In the genomic region with DNA sequence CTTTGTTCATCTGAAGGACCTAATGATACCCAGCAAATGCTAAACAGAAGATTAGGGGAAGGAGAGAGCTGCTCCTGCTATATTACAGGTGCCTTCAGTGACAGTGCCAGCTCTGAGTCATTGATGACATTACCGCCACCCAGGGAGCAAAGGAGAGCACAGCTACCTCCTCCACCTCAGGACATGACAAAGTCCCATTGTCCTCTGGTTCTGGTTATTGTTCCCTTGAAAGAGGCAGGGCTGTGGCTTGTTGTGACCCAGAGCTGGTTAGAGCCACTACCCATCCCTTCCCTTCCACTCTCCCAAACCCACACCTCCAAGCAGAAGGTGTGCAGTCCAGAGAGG, we compare ENCODE assay signal across 18 cellular contexts.
A peak's percentile ranks its signal among the peaks of the same experiment; 100 is the strongest.
DNase-seq lines count a peak whose midpoint lies in the region; ATAC-seq, FAIRE-seq and TF ChIP-seq lines count a peak whose summit lies in the region.
"Had no signal": no experiment of that assay in that cellular context is flagged by ENCODE, and none has a peak within 500 bp of the region (broad histone marks: within the 10 kb centered on the region; RNA-seq: fewer than 3 reads in every experiment).

No MANE protein-coding gene starts in this region.

- H3K4me1 Mint-ChIP-seq in activated naive CD4-positive, alpha-beta T cell treated with anti-CD3 and anti-CD28 coated beads for 36 hours (ENCODE audit: low read depth): no peaks in the 10 kb centered on the region
- H3K4me1 Mint-ChIP-seq: memory B cell had no signal

- H3K4me3 ChIP-seq in K562: no peak overlapping the region
- H3K4me3 ChIP-seq in pancreas: no peak overlapping the region
- no peak overlapping the region for H3K4me3 ChIP-seq in gastrocnemius medialis
- H3K4me3 ChIP-seq: cardiac muscle cell had no signal

- H3K9me3 ChIP-seq in K562 (replicated peaks; ENCODE audit: control insufficient read depth, insufficient read depth, low read depth, low read length) (no peaks in the 10 kb centered on the region), pancreas (no peaks in the 10 kb centered on the region), gastrocnemius medialis (no peaks in the 10 kb centered on the region)

- H2AFZ ChIP-seq in K562 (ENCODE audit: low read depth, low read length): no peak overlapping the region

- TF ChIP-seq EP300 in K562 (IDR thresholded peaks at IDR 0.05; ENCODE audit: low read length): no peak

- H3K27ac ChIP-seq in K562 (ENCODE audit: extremely low read depth, low read depth, low read length): no peak overlapping the region
- H3K27ac ChIP-seq in pancreas: peak overlapping the region in 1 of 4 donors; percentile 19
- no peak overlapping the region for H3K27ac ChIP-seq in gastrocnemius medialis
- H3K27ac ChIP-seq: cardiac muscle cell had no signal

- TF ChIP-seq RAD21 in K562 (CRISPR knock-in tag; conservative IDR thresholded peaks at IDR 0.05 in 1 of 2, IDR thresholded peaks at IDR 0.05 in 1 of 2): no peak

- in situ Hi-C loops in K562 (cut with MboI) (loop anchor here (10.0 kb wide), 1 partner anchor 349 kb away; no protein-coding TSS in a partner anchor), gastrocnemius medialis (cut with MboI; ENCODE audit: low sequenced_read_pairs in 4 of 4) (no loop called here)

- no peaks in the 10 kb centered on the region for H3K9me1 ChIP-seq in K562 (ENCODE audit: control insufficient read depth, insufficient read depth, low read length)

- H3K27me3 Mint-ChIP-seq in activated naive CD4-positive, alpha-beta T cell treated with anti-CD3 and anti-CD28 coated beads for 36 hours (ENCODE audit: low read depth): no peaks in the 10 kb centered on the region

- no peak for TF ChIP-seq POLR2A in K562 (conservative IDR thresholded peaks at IDR 0.05)
- TF ChIP-seq POLR2A in gastrocnemius medialis (IDR thresholded peaks at IDR 0.05): no peak

- no peaks in the 10 kb centered on the region for H3K36me3 ChIP-seq in K562 (ENCODE audit: control insufficient read depth, insufficient read depth, low read length)
- no peaks in the 10 kb centered on the region for H3K36me3 ChIP-seq in pancreas
- no peaks in the 10 kb centered on the region for H3K36me3 ChIP-seq in gastrocnemius medialis
- H3K36me3 ChIP-seq: cardiac muscle cell had no signal

- no peak for FAIRE-seq in K562 (lab: Jason Lieb, UNC)
- no peak for FAIRE-seq in pancreas (lab: Jason Lieb, UNC)
- FAIRE-seq: HTR-8/SVneo had no signal

- no peak overlapping the region for H3K9ac ChIP-seq in K562 (ENCODE audit: insufficient read depth in 1 of 2, low read depth in 2 of 2, low read length in 2 of 2)

- no peak overlapping the region for H3K4me3 Mint-ChIP-seq in activated naive CD4-positive, alpha-beta T cell treated with anti-CD3 and anti-CD28 coated beads for 36 hours
- H3K4me3 Mint-ChIP-seq: memory B cell had no signal

- no peaks in the 10 kb centered on the region; a peak in 1 of 5 replicates for H3K27me3 ChIP-seq in K562 (ENCODE audit: control insufficient read depth in 2 of 2, insufficient read depth in 2 of 2, low read length in 2 of 2)
- no peaks in the 10 kb centered on the region for H3K27me3 ChIP-seq in pancreas
- H3K27me3 ChIP-seq in gastrocnemius medialis: no peaks in the 10 kb centered on the region
- H3K27me3 ChIP-seq: cardiac muscle cell had no signal

- WGBS in K562 (ENCODE audit: insufficient coverage, low coverage, missing lambda C conversion rate): 0% methylated on average over 1 of the region's 1 CpG
- WGBS in pancreas, 2 donors: 36 to 66% methylated on average over 1 of the region's 1 CpG

- POLR2A ChIA-PET in K562 (lab: Yijun Ruan, JAX): no interaction called here

- peak; percentile 10 for DNase-seq in activated naive CD4-positive, alpha-beta T cell treated with anti-CD3 and anti-CD28 coated beads for 36 hours
- DNase-seq in activated naive CD4-positive, alpha-beta T cell treated with anti-CD3 and anti-CD28 coated beads, Interleukin-2, amount 50 U/mL, for 16 hours: no peak
- DNase-seq in K562 (ENCODE audit: extremely low read depth in 1 of 4, low spot score in 3 of 4) (no peak), pancreas (peak in 3 of 6 donors; percentile 18 to 44 (median 26)), gastrocnemius medialis (no peak)
- DNase-seq: activated CD4-positive, alpha-beta T cell treated with anti-CD3 and anti-CD28 coated beads, Interleukin-2, amount 50 U/mL, for 1 hour; activated gamma-delta T cell; EL; hippocampal formation; posterior cingulate gyrus; stimulated activated CD4-positive, alpha-beta T cell treated with anti-CD3 and anti-CD28 coated beads, Interleukin-4, amount 100 ng/mL, for 1 hour; stimulated activated naive CD4-positive, alpha-beta T cell treated with Interleukin-2 at 50 U/mL for 16 hours had no signal

- H4K20me1 ChIP-seq in K562 (replicated peaks; ENCODE audit: control insufficient read depth, insufficient read depth, low read length): no peaks in the 10 kb centered on the region

- no peaks in the 10 kb centered on the region for H3K36me3 Mint-ChIP-seq in activated naive CD4-positive, alpha-beta T cell treated with anti-CD3 and anti-CD28 coated beads for 36 hours (ENCODE audit: low read depth)
- H3K36me3 Mint-ChIP-seq: memory B cell had no signal

- CTCF ChIA-PET in activated naive CD4-positive, alpha-beta T cell treated with anti-CD3 and anti-CD28 coated beads for 36 hours (lab: Charles Lee): interaction anchor here (0.7 kb wide), 1 partner anchor 12 kb away, joined by 3 read pairs; no protein-coding TSS in a partner anchor
- CTCF ChIA-PET in K562 (lab: Yijun Ruan, JAX; ENCODE audit: low intra/inter-chr PET ratio): no interaction called here

- H3K27ac Mint-ChIP-seq in activated naive CD4-positive, alpha-beta T cell treated with anti-CD3 and anti-CD28 coated beads for 36 hours: no peak overlapping the region
- H3K27ac Mint-ChIP-seq: memory B cell had no signal

- H3K4me1 ChIP-seq in K562 (replicated peaks in 1 of 2; ENCODE audit: control insufficient read depth in 2 of 2, insufficient read depth in 2 of 2, low read length in 2 of 2) (no peaks in the 10 kb centered on the region), pancreas (no peaks in the 10 kb centered on the region), gastrocnemius medialis (no peaks in the 10 kb centered on the region)

- ATAC-seq in HG02759 (IDR thresholded peaks at IDR 0.05; ENCODE audit: unreplicated experiment) (peak; percentile 55), K562 (0 out of 3 replicates have a peak, but pooled peaks have one; percentile 32), pancreas (peak; percentile 80 to 94 (median 91)), gastrocnemius medialis (no peak), HG02970 (IDR thresholded peaks at IDR 0.05; ENCODE audit: low FRiP score, unreplicated experiment) (no peak)
- ATAC-seq in activated CD4-positive, CD25-positive, alpha-beta regulatory T cell treated with anti-CD3 and anti-CD28 coated beads, Interleukin-2, amount 50 U/mL, for 24 hours: no peak

- intact Hi-C loops in activated naive CD4-positive, alpha-beta T cell treated with anti-CD3 and anti-CD28 coated beads for 36 hours (cut with micrococcal nuclease): no loop called here
- intact Hi-C loops in K562 (cut with micrococcal nuclease) (no loop called here), pancreas (cut with DNase I) (no loop called here), gastrocnemius medialis (cut with DNase I; ENCODE audit: low total_unique reads) (no loop called here)

- no peak overlapping the region for H3K4me2 ChIP-seq in K562 (ENCODE audit: insufficient read depth, low read length)

- TF ChIP-seq CTCF in K562 (IDR thresholded peaks at IDR 0.05 in 2 of 3, conservative IDR thresholded peaks at IDR 0.05 in 1 of 3; ENCODE audit: insufficient read depth in 2 of 3, low read depth in 1 of 3, low read length in 3 of 3) (no peak), pancreas (IDR thresholded peaks at IDR 0.05) (no peak), gastrocnemius medialis (IDR thresholded peaks at IDR 0.05 in 4 of 5, conservative IDR thresholded peaks at IDR 0.05 in 1 of 5) (no peak)

- no peaks in the 10 kb centered on the region for H3K79me2 ChIP-seq in K562 (ENCODE audit: control insufficient read depth, insufficient read depth, low read length)

- no TSS peak for BruUV-seq in K562 (replicated peaks; lab: Mats Ljungman, UMichigan)

- no peaks in the 10 kb centered on the region for H3K9me3 Mint-ChIP-seq in activated naive CD4-positive, alpha-beta T cell treated with anti-CD3 and anti-CD28 coated beads for 36 hours
- H3K9me3 Mint-ChIP-seq: memory B cell had no signal

TF ChIP-seq in K562, 482 proteins besides CTCF, POLR2A, EP300 and RAD21:
- TF ChIP-seq E2F3 (CRISPR knock-in tag; IDR thresholded peaks at IDR 0.05) (no peak), CREBBP (IDR thresholded peaks at IDR 0.05; ENCODE audit: low read depth, low read length) (no peak), TCF7 (IDR thresholded peaks at IDR 0.05; ENCODE audit: borderline replicate concordance) (no peak), ZNF184 (CRISPR knock-in tag; IDR thresholded peaks at IDR 0.05) (no peak), KLF10 (CRISPR knock-in tag; IDR thresholded peaks at IDR 0.05) (no peak), JUNB (CRISPR knock-in tag; conservative IDR thresholded peaks at IDR 0.05) (no peak), CXXC5 (CRISPR knock-in tag; IDR thresholded peaks at IDR 0.05) (no peak), ARID1B (IDR thresholded peaks at IDR 0.05) (no peak), SMARCE1 (IDR thresholded peaks at IDR 0.05) (no peak)
- TF ChIP-seq, protein P1, sequence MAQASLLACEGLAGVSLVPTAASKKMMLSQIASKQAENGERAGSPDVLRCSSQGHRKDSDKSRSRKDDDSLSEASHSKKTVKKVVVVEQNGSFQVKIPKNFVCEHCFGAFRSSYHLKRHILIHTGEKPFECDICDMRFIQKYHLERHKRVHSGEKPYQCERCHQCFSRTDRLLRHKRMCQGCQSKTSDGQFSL (CRISPR knock-in tag; IDR thresholded peaks at IDR 0.05): no peak
- TF ChIP-seq, protein P1 (tag; IDR thresholded peaks at IDR 0.05): no peak

Comparison
In these comparisons a context has a peak if more than half of its experiments do, and no peak if none do; other contexts are left out.
1. ATAC-seq: peak in HG02759 (single experiment), K562 (single experiment) and pancreas (4 of 4); none in activated CD4-positive, CD25-positive, alpha-beta regulatory T cell treated with anti-CD3 and anti-CD28 coated beads, Interleukin-2, amount 50 U/mL, for 24 hours (0 of 2), gastrocnemius medialis (0 of 2) and HG02970 (single experiment).